Comparison of ENCODE assay signal across 9 cellular contexts in the genomic region with DNA sequence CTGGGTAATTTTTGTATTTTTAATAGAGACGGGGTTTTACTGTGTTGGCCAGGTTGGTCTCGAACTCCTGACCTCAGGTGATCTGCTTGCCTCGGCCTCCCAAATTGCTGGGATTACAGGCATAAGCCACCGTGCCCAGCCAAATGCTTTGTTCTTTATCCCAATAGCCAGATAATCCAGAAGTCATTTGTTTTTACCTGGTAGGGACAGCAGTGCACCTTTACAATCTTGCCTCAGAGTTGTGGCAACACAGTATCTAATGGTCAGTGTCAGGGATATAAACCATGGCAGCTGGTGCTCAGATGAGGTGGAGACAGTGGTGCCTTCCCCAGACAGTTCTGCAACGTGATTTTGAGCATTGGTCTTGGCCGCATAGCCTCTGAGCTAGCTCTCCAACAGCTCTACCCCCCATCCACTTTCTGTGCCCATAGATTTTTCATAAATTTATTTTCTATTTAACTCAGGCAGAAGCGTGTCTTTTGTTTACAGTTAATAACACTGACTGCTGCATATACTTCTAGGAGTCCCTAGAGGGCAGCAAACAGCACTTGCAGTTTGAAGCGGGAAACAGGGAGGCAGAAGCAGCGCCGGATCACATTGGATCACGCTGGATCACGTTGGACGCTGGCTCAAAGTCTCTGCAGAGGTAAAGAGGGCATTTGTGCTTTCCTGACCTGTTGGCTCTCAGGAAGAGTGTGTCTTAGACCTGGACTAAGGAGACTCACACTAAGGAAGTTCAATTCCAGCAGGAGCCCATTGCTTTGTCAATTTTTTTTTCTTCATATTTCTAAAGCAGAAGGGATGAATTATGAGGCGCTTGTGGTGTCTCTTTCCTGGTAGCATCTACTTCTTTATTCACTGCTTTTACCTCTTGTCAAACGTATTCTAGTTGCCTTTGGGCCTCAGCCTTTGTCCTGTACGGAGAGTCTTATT. TPM values are rescaled to one million over a fixed set of nuclear protein-coding genes. Genes with fewer than 3 reads are reported as not detected.
DNase-seq lines count a peak whose midpoint lies in the region; ATAC-seq, FAIRE-seq and TF ChIP-seq lines count a peak whose summit lies in the region.
"Had no signal": no experiment of that assay in that cellular context is flagged by ENCODE, and none has a peak within 500 bp of the region (broad histone marks: within the 10 kb centered on the region; RNA-seq: fewer than 3 reads in every experiment).

No MANE protein-coding gene starts in this region.

- CTCF ChIA-PET in activated CD8-positive, alpha-beta T cell treated with anti-CD3 and anti-CD28 coated beads for 36 hours (lab: Charles Lee): interaction anchor here (0.6 to 4.4 kb wide), 29 partner anchors 8 to 429 kb away, joined by 3 to 101 read pairs (median 5); partner anchors contain the start of gene MYBBP1A

- H3K4me1 ChIP-seq in mucosa of descending colon (ENCODE audit: low read depth) (peaks cover 28% of the 10 kb centered on the region), stomach (peaks cover 0 to 18% (median 5%) of the 10 kb centered on the region in 4 donors)

- H3K9me3 ChIP-seq in mucosa of descending colon (no peaks in the 10 kb centered on the region), stomach (no peaks in the 10 kb centered on the region)

- 29 to 33% (median 32%) methylated on average over 16 of the region's 16 CpGs for WGBS in stomach, 5 donors

- H3K4me3 ChIP-seq in mucosa of descending colon (no peak overlapping the region), stomach (no peak overlapping the region)

- no peak for TF ChIP-seq POLR2A in stomach (IDR thresholded peaks at IDR 0.05)

- no peaks in the 10 kb centered on the region for H3K36me3 Mint-ChIP-seq in activated CD8-positive, alpha-beta T cell treated with anti-CD3 and anti-CD28 coated beads for 36 hours (ENCODE audit: low read depth)

- H3K4me3 Mint-ChIP-seq in activated CD8-positive, alpha-beta T cell treated with anti-CD3 and anti-CD28 coated beads for 36 hours: no peak overlapping the region

- no peaks in the 10 kb centered on the region for H3K27me3 Mint-ChIP-seq in activated CD8-positive, alpha-beta T cell treated with anti-CD3 and anti-CD28 coated beads for 36 hours

- H3K36me3 ChIP-seq in mucosa of descending colon (ENCODE audit: low read depth): no peaks in the 10 kb centered on the region
- no peaks in the 10 kb centered on the region for H3K36me3 ChIP-seq in stomach

- no peak overlapping the region for H3K27ac Mint-ChIP-seq in activated CD8-positive, alpha-beta T cell treated with anti-CD3 and anti-CD28 coated beads for 36 hours

- intact Hi-C loops in activated CD8-positive, alpha-beta T cell treated with anti-CD3 and anti-CD28 coated beads for 36 hours (cut with micrococcal nuclease): loop anchor here (2.0 to 10.0 kb wide), 2 partner anchors 59 to 139 kb away; partner anchors contain the start of gene PELP1
- intact Hi-C loops in mucosa of descending colon (cut with DNase I, micrococcal nuclease): loop anchor here in 1 of 2 donors (5.0 kb wide), 1 partner anchor 62 kb away; no protein-coding TSS in a partner anchor
- intact Hi-C loops in stomach (cut with DNase I; ENCODE audit: low total_unique reads): no loop called here

- peak; percentile 86 for FAIRE-seq in HTR-8/SVneo (lab: Jason Lieb, UNC)

- TF ChIP-seq CTCF in activated CD8-positive, alpha-beta T cell treated with anti-CD3 and anti-CD28 coated beads for 36 hours (IDR thresholded peaks at IDR 0.05): peak; percentile 79
- TF ChIP-seq CTCF in mucosa of descending colon (IDR thresholded peaks at IDR 0.05) (peak; percentile 83), stomach (IDR thresholded peaks at IDR 0.05) (peak in 5 of 7 experiments; percentile 46 to 77 (median 74))

- TF ChIP-seq EP300 in stomach (IDR thresholded peaks at IDR 0.05): no peak

- POLR2A ChIA-PET in activated CD8-positive, alpha-beta T cell treated with anti-CD3 and anti-CD28 coated beads for 36 hours (lab: Charles Lee): interaction anchor here (0.6 to 1.3 kb wide), 3 partner anchors 11 to 422 kb away, joined by 3 read pairs; no protein-coding TSS in a partner anchor

- H3K27ac ChIP-seq in epithelial cell of prostate (no peak overlapping the region), stomach (no peak overlapping the region)

- peaks cover 34% of the 10 kb centered on the region for H3K4me1 Mint-ChIP-seq in activated CD8-positive, alpha-beta T cell treated with anti-CD3 and anti-CD28 coated beads for 36 hours (ENCODE audit: low read depth)

- no peaks in the 10 kb centered on the region for H3K27me3 ChIP-seq in stomach

- H3K9me3 Mint-ChIP-seq in activated CD8-positive, alpha-beta T cell treated with anti-CD3 and anti-CD28 coated beads for 36 hours: no peaks in the 10 kb centered on the region

- ATAC-seq in activated CD8-positive, alpha-beta T cell treated with anti-CD3 and anti-CD28 coated beads for 36 hours: peak; percentile 64
- peak; percentile 80 for ATAC-seq in mucosa of descending colon
- ATAC-seq in HG03354 (IDR thresholded peaks at IDR 0.05; ENCODE audit: poor library complexity, severe bottlenecking, unreplicated experiment): no peak

- DNase-seq in COLO829 (ENCODE audit: low spot score) (peak; percentile 80), HTR-8/SVneo (ENCODE audit: insufficient read length, low spot score) (peak; percentile 84), NCI-H82 treated with DMSO at 0.1 percent for 48 hours (lab: John Stamatoyannopoulos, UW; ENCODE audit: unreplicated experiment) (peak; percentile 79), epithelial cell of prostate (ENCODE audit: low read depth, low spot score) (peak; percentile 24), mucosa of descending colon (peak; percentile 75 to 76 (median 75)), stomach (peak; percentile 72)
- DNase-seq in activated CD8-positive, alpha-beta T cell treated with anti-CD3 and anti-CD28 coated beads for 36 hours: peak; percentile 77

RNA-seq across cellular contexts. Expression of gene GGT6, which starts 5.1 kb away (rescaled TPM):
- not detected for total RNA-seq in activated CD8-positive, alpha-beta T cell treated with anti-CD3 and anti-CD28 coated beads for 36 hours
- total RNA-seq in mucosa of descending colon: 100 to 1,000 TPM in 2 of 3 donors, 10 to 100 TPM in 1; 98.0 to 219 (median 189) TPM
- total RNA-seq in stomach: 100 to 1,000 TPM in 1 of 5 donors, 10 to 100 TPM in 3, 1 to 10 TPM in 1; 5.8 to 147 (median 11.6) TPM
- 10 to 100 TPM in 2 of 3 donors, 1 to 10 TPM in 1; 4.4 to 22.2 (median 18.8) TPM for polyA plus RNA-seq in stomach
- total RNA-seq: T-helper 2 cell treated with Interferon-gamma antibody and Interleukin-4, amounts not matched to agents 100 ng/mL and 5 ng/mL, for 36 hours had no signal

RNA-seq across cellular contexts. Expression of gene MYBBP1A, which starts 10.3 kb away (rescaled TPM):
- total RNA-seq in activated CD8-positive, alpha-beta T cell treated with anti-CD3 and anti-CD28 coated beads for 36 hours: 100 to 1,000 TPM; 104 to 107 TPM
- total RNA-seq in mucosa of descending colon (10 to 100 TPM; 32.7 to 41.4 (median 36.7) TPM), stomach (100 to 1,000 TPM in 2 of 5 donors, 10 to 100 TPM in 3; 38.6 to 237 (median 73.2) TPM)
- polyA plus RNA-seq in stomach: 10 to 100 TPM; 14.1 to 32.2 (median 21.5) TPM

RNA-seq across cellular contexts. Expression of gene SMTNL2, which starts 18.9 kb away (rescaled TPM):
- not detected for total RNA-seq in activated CD8-positive, alpha-beta T cell treated with anti-CD3 and anti-CD28 coated beads for 36 hours
- total RNA-seq in mucosa of descending colon (1 to 10 TPM in 2 of 3 donors, under 1 TPM in 1; 0.12 to 1.5 (median 1.1) TPM), stomach (1 to 10 TPM in 2 of 5 donors, not detected in 3; 1.1 to 1.9 TPM)
- polyA plus RNA-seq in stomach: 1 to 10 TPM in 1 of 3 donors, under 1 TPM in 1, not detected in 1; 0.50 to 1.9 TPM
- total RNA-seq: T-helper 2 cell treated with Interferon-gamma antibody and Interleukin-4, amounts not matched to agents 100 ng/mL and 5 ng/mL, for 36 hours had no signal

Comparison
In these comparisons a context has a peak if more than half of its experiments do, and no peak if none do; other contexts are left out.
1. DNase-seq: peak in every context shown above with its lines; median percentile 84 in HTR-8/SVneo; 80 in COLO829; 79 in NCI-H82 treated with DMSO at 0.1 percent for 48 hours; 77 in activated CD8-positive, alpha-beta T cell treated with anti-CD3 and anti-CD28 coated beads for 36 hours; 75 in mucosa of descending colon; 72 in stomach; 24 in epithelial cell of prostate.
2. RNA of gene GGT6, which starts 5.1 kb away (total RNA-seq): 98.0 to 219 TPM in mucosa of descending colon and 5.8 to 147 TPM in stomach; not detected in activated CD8-positive, alpha-beta T cell treated with anti-CD3 and anti-CD28 coated beads for 36 hours; every median in the first group is over 4 times any median in the second.
3. Peak in every context shown above with its lines, with median percentiles within 50 percentile points of each other: CTCF ChIP-seq.